16 cellular contexts compared by ENCODE assay signal in the genomic region with DNA sequence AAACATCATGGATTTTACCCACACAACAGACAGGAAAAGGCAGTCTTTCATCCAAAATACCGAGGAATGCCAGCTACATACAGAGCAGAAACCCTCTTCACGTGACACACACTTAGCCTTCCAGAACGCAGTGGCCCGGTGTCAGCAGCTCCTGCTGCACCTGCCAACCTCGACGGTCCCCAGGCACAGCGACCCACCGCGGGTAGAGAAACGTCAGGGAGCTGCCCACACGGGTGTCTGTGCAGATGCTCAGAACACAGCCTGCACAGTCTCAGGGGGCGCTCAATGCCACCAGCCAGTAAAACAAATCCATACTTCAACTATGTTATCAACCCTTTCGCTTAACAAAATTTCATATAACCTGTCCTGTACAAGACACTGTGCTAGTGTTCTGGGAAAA.
A peak's percentile ranks its signal among the peaks of the same experiment; 100 is the strongest.
DNase-seq lines count a peak whose midpoint lies in the region; ATAC-seq and TF ChIP-seq lines count a peak whose summit lies in the region.
"Had no signal": no experiment of that assay in that cellular context is flagged by ENCODE, and none has a peak within 500 bp of the region (broad histone marks: within the 10 kb centered on the region; RNA-seq: fewer than 3 reads in every experiment).

No MANE protein-coding gene starts in this region.

- ATAC-seq in Panc1 (0 out of 2 replicates have a peak, but pooled peaks have one; percentile 38), right cardiac atrium (no peak)
- peak; percentile 4 for ATAC-seq in naive thymus-derived CD4-positive, alpha-beta T cell
- ATAC-seq: T-cell had no signal

- TF ChIP-seq CTCF in Panc1 (IDR thresholded peaks at IDR 0.05), result no peak
- TF ChIP-seq CTCF in A673 (conservative IDR thresholded peaks at IDR 0.05; ENCODE audit: low read depth, low read length), result no peak

- BruUV-seq in Panc1 (replicated peaks; lab: Mats Ljungman, UMichigan) (no TSS peak), A673 (replicated peaks; lab: Mats Ljungman, UMichigan) (no TSS peak)

- no peak overlapping the region for H3K4me3 Mint-ChIP-seq in naive thymus-derived CD4-positive, alpha-beta T cell
- H3K4me3 Mint-ChIP-seq: T-cell had no signal

- POLR2A ChIA-PET in Panc1 (lab: Charles Lee), result no interaction called here
- POLR2A ChIA-PET in naive thymus-derived CD4-positive, alpha-beta T cell (lab: Charles Lee), result no interaction called here
- POLR2A ChIA-PET in A673 (lab: Charles Lee; ENCODE audit: low non-redundant PET), result no interaction called here

- in situ Hi-C loops in Panc1 (cut with HindIII; ENCODE audit: low pct_unique_long_range_greater_than_20kb, low sequenced_read_pairs), result no loop called here

- H3K27me3 ChIP-seq in Panc1 (ENCODE audit: control insufficient read depth, insufficient read depth, low read length) (peaks cover 11% of the 10 kb centered on the region), A673 (replicated peaks; ENCODE audit: insufficient read depth, low read depth, low read length, poor library complexity) (no peaks in the 10 kb centered on the region), right cardiac atrium (ENCODE audit: control insufficient read depth, insufficient read depth) (no peaks in the 10 kb centered on the region)
- H3K27me3 ChIP-seq in naive thymus-derived CD4-positive, alpha-beta T cell (ENCODE audit: control insufficient read depth in 2 of 2, insufficient read depth in 2 of 2, low read length in 2 of 2), result no peaks in the 10 kb centered on the region

- no peak overlapping the region for H3K27ac Mint-ChIP-seq in naive thymus-derived CD4-positive, alpha-beta T cell
- H3K27ac Mint-ChIP-seq: T-cell had no signal

- CTCF ChIA-PET in Panc1 (lab: Charles Lee), result no interaction called here
- CTCF ChIA-PET in naive thymus-derived CD4-positive, alpha-beta T cell (lab: Charles Lee), result no interaction called here
- CTCF ChIA-PET in A673 (lab: Charles Lee), result no interaction called here

- H3K36me3 ChIP-seq in Panc1 (ENCODE audit: control insufficient read depth, insufficient read depth, low read length) (no peaks in the 10 kb centered on the region), A673 (ENCODE audit: insufficient read depth, low read length, poor library complexity, severe bottlenecking) (no peaks in the 10 kb centered on the region)
- no peaks in the 10 kb centered on the region for H3K36me3 ChIP-seq in naive thymus-derived CD4-positive, alpha-beta T cell (ENCODE audit: control insufficient read depth in 2 of 3, insufficient read depth in 3 of 3, low read length in 3 of 3)

- DNase-seq in NCI-H1436 (lab: John Stamatoyannopoulos, UW) (peak; percentile 36), NCI-H1436 treated with DMSO at 0.1 percent for 48 hours (lab: John Stamatoyannopoulos, UW) (no peak), Ammon's horn (ENCODE audit: low spot score) (peak; percentile 37), Panc1 (ENCODE audit: low read depth, low spot score) (no peak), A673 (ENCODE audit: low spot score) (no peak), HT-29 (ENCODE audit: low spot score) (no peak), right cardiac atrium (no peak)
- DNase-seq in naive thymus-derived CD4-positive, alpha-beta T cell, result no peak
- DNase-seq: Caco-2, DMS153, H7, NCI-H1048, NCI-H1930, NCI-H446, PC-9, T-cell had no signal

- H3K9me3 Mint-ChIP-seq in naive thymus-derived CD4-positive, alpha-beta T cell, result no peaks in the 10 kb centered on the region

- H3K36me3 Mint-ChIP-seq in naive thymus-derived CD4-positive, alpha-beta T cell, result no peaks in the 10 kb centered on the region
- H3K36me3 Mint-ChIP-seq: T-cell had no signal

- peaks cover 0 to 1% (median 0%) of the 10 kb centered on the region in 7 donors for H3K4me1 Mint-ChIP-seq in naive thymus-derived CD4-positive, alpha-beta T cell
- H3K4me1 Mint-ChIP-seq: T-cell had no signal

- no peaks in the 10 kb centered on the region for H3K9me3 ChIP-seq in Panc1 (ENCODE audit: control insufficient read depth, insufficient read depth, low read depth, low read length)
- no peaks in the 10 kb centered on the region for H3K9me3 ChIP-seq in naive thymus-derived CD4-positive, alpha-beta T cell (ENCODE audit: control insufficient read depth in 2 of 3, low read length in 3 of 3)
- H3K9me3 ChIP-seq in A673 (ENCODE audit: low read depth, low read length, poor library complexity, severe bottlenecking), result no peaks in the 10 kb centered on the region
- H3K9me3 ChIP-seq in right cardiac atrium (ENCODE audit: control insufficient read depth, low read length), result no peaks in the 10 kb centered on the region
- H3K9me3 ChIP-seq: Caco-2 had no signal

- intact Hi-C loops in Panc1 (cut with micrococcal nuclease; ENCODE audit: unreplicated experiment) (no loop called here), A673 (cut with micrococcal nuclease; ENCODE audit: unreplicated experiment) (no loop called here), right cardiac atrium (cut with DNase I) (no loop called here)
- intact Hi-C loops in naive thymus-derived CD4-positive, alpha-beta T cell (cut with micrococcal nuclease), result no loop called here

- no peak overlapping the region for H3K27ac ChIP-seq in Panc1 (ENCODE audit: low read length)
- H3K27ac ChIP-seq in naive thymus-derived CD4-positive, alpha-beta T cell (ENCODE audit: low read depth, low read length), result no peak overlapping the region
- H3K27ac ChIP-seq in A673 (ENCODE audit: low read depth, low read length, poor library complexity, severe bottlenecking), result no peak overlapping the region
- no peak overlapping the region for H3K27ac ChIP-seq in right cardiac atrium (ENCODE audit: low read length)
- H3K27ac ChIP-seq: PC-9 had no signal

- H3K4me3 ChIP-seq in Panc1 (ENCODE audit: low read depth in 2 of 2, low read length in 2 of 2), result no peak overlapping the region
- no peak overlapping the region for H3K4me3 ChIP-seq in naive thymus-derived CD4-positive, alpha-beta T cell (ENCODE audit: low read length)
- H3K4me3 ChIP-seq in A673 (ENCODE audit: low read depth, low read length, poor library complexity, severe bottlenecking), result no peak overlapping the region
- H3K4me3 ChIP-seq in right cardiac atrium (ENCODE audit: low read length), result no peak overlapping the region
- H3K4me3 ChIP-seq: PC-9 had no signal

- H3K27me3 Mint-ChIP-seq in naive thymus-derived CD4-positive, alpha-beta T cell, result peaks cover 0 to 3% (median 0%) of the 10 kb centered on the region in 5 donors

- 52% methylated on average over 13 of the region's 13 CpGs for WGBS in right cardiac atrium

- H3K4me1 ChIP-seq in Panc1 (ENCODE audit: control insufficient read depth, insufficient read depth, low read length), result no peaks in the 10 kb centered on the region
- no peaks in the 10 kb centered on the region for H3K4me1 ChIP-seq in naive thymus-derived CD4-positive, alpha-beta T cell (ENCODE audit: control insufficient read depth in 2 of 2, insufficient read depth in 2 of 2, low read length in 2 of 2)
- H3K4me1 ChIP-seq in A673 (ENCODE audit: insufficient read depth, low read length, poor library complexity, severe bottlenecking), result no peaks in the 10 kb centered on the region
- H3K4me1 ChIP-seq in right cardiac atrium (ENCODE audit: control insufficient read depth, insufficient read depth, low read length), result no peaks in the 10 kb centered on the region
- H3K4me1 ChIP-seq: Caco-2 had no signal

Comparison
In these comparisons a context has a peak if more than half of its experiments do, and no peak if none do; other contexts are left out.
1. DNase-seq: peak in NCI-H1436 (single experiment) and Ammon's horn (single experiment); none in NCI-H1436 treated with DMSO at 0.1 percent for 48 hours (single experiment), Panc1 (single experiment), naive thymus-derived CD4-positive, alpha-beta T cell (0 of 9), A673 (single experiment), HT-29 (single experiment) and right cardiac atrium (0 of 3).
2. ATAC-seq: peak in Panc1 (single experiment) and naive thymus-derived CD4-positive, alpha-beta T cell (single experiment); none in right cardiac atrium (0 of 2).